In genomic region chr2:69701100-69701945, GRCh38 we compare ENCODE assay signal across 15 cellular contexts. TPM values are rescaled to one million over a fixed set of nuclear protein-coding genes. Genes with fewer than 3 reads are reported as not detected.
DNase-seq lines count a peak whose midpoint lies in the region; ATAC-seq, FAIRE-seq and TF ChIP-seq lines count a peak whose summit lies in the region.
"Had no signal": no experiment of that assay in that cellular context is flagged by ENCODE, and none has a peak within 500 bp of the region (broad histone marks: within the 10 kb centered on the region; RNA-seq: fewer than 3 reads in every experiment).

No MANE protein-coding gene starts in this region.

- intact Hi-C loops in transverse colon (cut with DNase I; ENCODE audit: low total_unique reads): no loop called here

- H3K9me3 Mint-ChIP-seq in type B pancreatic cell: no peaks in the 10 kb centered on the region
- H3K9me3 Mint-ChIP-seq: CD4-positive, alpha-beta memory T cell had no signal

- no peak for TF ChIP-seq POLR2A in transverse colon (IDR thresholded peaks at IDR 0.05)

- TF ChIP-seq CTCF in RWPE2 (IDR thresholded peaks at IDR 0.05; ENCODE audit: poor library complexity, severe bottlenecking) (no peak), type B pancreatic cell (conservative IDR thresholded peaks at IDR 0.05) (no peak), transverse colon (IDR thresholded peaks at IDR 0.05) (no peak)

- 85 to 89% methylated on average over 9 of the region's 9 CpGs for WGBS in transverse colon (ENCODE audit: low coverage in 1 of 2), 2 donors

- ATAC-seq in RWPE2 (ENCODE audit: low read depth) (peak; percentile 41; the same call in 2 of the 3 replicates), GM21737 (IDR thresholded peaks at IDR 0.05; ENCODE audit: unreplicated experiment) (no peak)

- peak overlapping the region; percentile 0 for H3K27ac Mint-ChIP-seq in type B pancreatic cell

- TF ChIP-seq EP300 in transverse colon (IDR thresholded peaks at IDR 0.05; ENCODE audit: low read depth): no peak

- H3K36me3 ChIP-seq in RWPE2 (ENCODE audit: low read depth) (no peaks in the 10 kb centered on the region), transverse colon (no peaks in the 10 kb centered on the region)
- H3K36me3 ChIP-seq: BE2C had no signal

- H3K4me1 Mint-ChIP-seq in type B pancreatic cell (ENCODE audit: unreplicated experiment): no peaks in the 10 kb centered on the region

- H3K4me3 Mint-ChIP-seq in type B pancreatic cell: no peak overlapping the region
- H3K4me3 Mint-ChIP-seq: CD4-positive, alpha-beta memory T cell had no signal

- peak overlapping the region; percentile 22 for H3K27ac ChIP-seq in RWPE2 (ENCODE audit: poor library complexity, severe bottlenecking)
- peak overlapping the region; percentile 64 for H3K27ac ChIP-seq in epithelial cell of prostate
- no peak overlapping the region for H3K27ac ChIP-seq in transverse colon

- H3K27me3 ChIP-seq in RWPE2 (ENCODE audit: insufficient read depth, poor library complexity, severe bottlenecking) (no peaks in the 10 kb centered on the region), transverse colon (no peaks in the 10 kb centered on the region)
- H3K27me3 ChIP-seq: BE2C had no signal

- no peaks in the 10 kb centered on the region for H3K27me3 Mint-ChIP-seq in type B pancreatic cell
- H3K27me3 Mint-ChIP-seq: CD4-positive, alpha-beta memory T cell had no signal

- no peaks in the 10 kb centered on the region for H3K36me3 Mint-ChIP-seq in type B pancreatic cell
- H3K36me3 Mint-ChIP-seq: CD4-positive, alpha-beta memory T cell had no signal

- H3K4me3 ChIP-seq in RWPE2 (ENCODE audit: severe bottlenecking) (no peak overlapping the region), transverse colon (no peak overlapping the region)

- peak; percentile 31 for FAIRE-seq in HTR-8/SVneo (lab: Jason Lieb, UNC)

- H3K4me1 ChIP-seq in RWPE2 (ENCODE audit: insufficient read depth, poor library complexity, severe bottlenecking): peaks cover 16% of the 10 kb centered on the region
- H3K4me1 ChIP-seq in transverse colon: no peaks in the 10 kb centered on the region
- H3K4me1 ChIP-seq: BE2C had no signal

- DNase-seq in HTR-8/SVneo (ENCODE audit: insufficient read length, low spot score) (no peak), RWPE2 (ENCODE audit: low spot score) (no peak), epithelial cell of prostate (ENCODE audit: low read depth, low spot score) (no peak), type B pancreatic cell (ENCODE audit: extremely low spot score, unreplicated experiment) (no peak), transverse colon (no peak), NCI-H1417 (lab: John Stamatoyannopoulos, UW) (no peak)
- DNase-seq: BE2C; CD4-positive, alpha-beta memory T cell; GOT3; KG1; NCI-H146; NCI-H2081 treated with DMSO at 0.1 percent for 48 hours; OCI-M1; RPMI8226 had no signal

- in situ Hi-C loops in transverse colon (cut with MboI; ENCODE audit: low pct_ligation_motif_present in 1 of 4, low pct_unique_long_range_greater_than_20kb in 1 of 4, low sequenced_read_pairs in 3 of 4): loop anchor here in 2 of 4 donors (10.0 to 25.0 kb wide), 2 partner anchors 47 to 139 kb away; no protein-coding TSS in a partner anchor

- H3K9me3 ChIP-seq in RWPE2 (ENCODE audit: severe bottlenecking): no peaks in the 10 kb centered on the region
- H3K9me3 ChIP-seq in transverse colon: no peaks in the 10 kb centered on the region
- H3K9me3 ChIP-seq: BE2C had no signal

RNA-seq across cellular contexts. Expression of gene ANXA4, which starts 40.6 kb away (rescaled TPM):
- total RNA-seq in type B pancreatic cell (ENCODE audit: low replicate concordance) (84.5 and 152 TPM in 2 replicates), transverse colon (100 to 1,000 TPM in 2 of 4 donors, 10 to 100 TPM in 2; 33.3 to 125 (median 99.4) TPM)

RNA-seq across cellular contexts. Expression of gene AAK1, which starts 57.8 kb away (rescaled TPM):
- 45.5 and 50.3 TPM in 2 replicates for total RNA-seq in type B pancreatic cell (ENCODE audit: low replicate concordance)
- total RNA-seq in transverse colon: 100 to 1,000 TPM in 1 of 4 donors, 10 to 100 TPM in 3; 34.8 to 109 (median 70.2) TPM

Comparison
In these comparisons a context has a peak if more than half of its experiments do, and no peak if none do; other contexts are left out.
1. H3K27ac ChIP-seq: peak in RWPE2 (single experiment) and epithelial cell of prostate (single experiment); none in transverse colon (0 of 4).